8 cellular contexts compared by ENCODE assay signal in genomic region chr17:1830288-1830687, GRCh38. TPM values are rescaled to one million over a fixed set of nuclear protein-coding genes. Genes with fewer than 3 reads are reported as not detected.
A peak's percentile ranks its signal among the peaks of the same experiment; 100 is the strongest.
DNase-seq lines count a peak whose midpoint lies in the region; ATAC-seq and TF ChIP-seq lines count a peak whose summit lies in the region.

No MANE protein-coding gene starts in this region.

- peak; percentile 27 for DNase-seq in ACHN
- no peak for DNase-seq in Peyer's patch
- DNase-seq in chondrocyte (ENCODE audit: low spot score) = no peak
- no peak for DNase-seq in mesothelial cell of epicardium (ENCODE audit: low spot score in 2 of 2, unreplicated experiment in 2 of 2)
- no peak for DNase-seq in upper lobe of right lung
- DNase-seq in HCEC 1CT = no peak

- H3K36me3 ChIP-seq in Peyer's patch = peaks cover 0 to 24% (median 0%) of the 10 kb centered on the region in 3 donors
- H3K36me3 ChIP-seq in upper lobe of right lung = peaks cover 22% of the 10 kb centered on the region

- peaks cover 22% of the 10 kb centered on the region for H3K4me1 Mint-ChIP-seq in chondrocyte (ENCODE audit: low read depth)
- H3K4me1 Mint-ChIP-seq in mesothelial cell of epicardium = peaks cover 23% of the 10 kb centered on the region

- in situ Hi-C loops in ACHN (cut with HindIII; ENCODE audit: low pct_ligation_motif_present, low pct_unique_long_range_greater_than_20kb, low sequenced_read_pairs) = no loop called here

- H3K4me1 ChIP-seq in Peyer's patch (peaks cover 0 to 19% (median 12%) of the 10 kb centered on the region in 4 donors), upper lobe of right lung (peaks cover 15% of the 10 kb centered on the region)

- H3K9me3 ChIP-seq in Peyer's patch (no peaks in the 10 kb centered on the region), upper lobe of right lung (no peaks in the 10 kb centered on the region)

- no peaks in the 10 kb centered on the region for H3K27me3 Mint-ChIP-seq in chondrocyte (ENCODE audit: low read depth)
- H3K27me3 Mint-ChIP-seq in mesothelial cell of epicardium (ENCODE audit: low read depth) = no peaks in the 10 kb centered on the region

- intact Hi-C loops in upper lobe of right lung (cut with DNase I) = no loop called here

- H3K36me3 Mint-ChIP-seq in chondrocyte (ENCODE audit: low read depth) (peaks cover 2% of the 10 kb centered on the region), mesothelial cell of epicardium (peaks cover 9% of the 10 kb centered on the region)

- H3K27ac Mint-ChIP-seq in chondrocyte (ENCODE audit: unreplicated experiment) (peak overlapping the region; percentile 79), mesothelial cell of epicardium (peak overlapping the region; percentile 93)

- H3K4me3 ChIP-seq in GM12875 (ENCODE audit: low read depth, low read length) (peak overlapping the region; percentile 88), Peyer's patch (peak overlapping the region; percentile 75 to 99 (median 88)), upper lobe of right lung (peak overlapping the region; percentile 77)

- H3K27me3 ChIP-seq in Peyer's patch = no peaks in the 10 kb centered on the region
- H3K27me3 ChIP-seq in upper lobe of right lung = no peaks in the 10 kb centered on the region

- TF ChIP-seq POLR2A in Peyer's patch (IDR thresholded peaks at IDR 0.05) = no peak

- H3K9me3 Mint-ChIP-seq in chondrocyte (ENCODE audit: low read depth) = no peaks in the 10 kb centered on the region
- no peaks in the 10 kb centered on the region for H3K9me3 Mint-ChIP-seq in mesothelial cell of epicardium

- H3K27ac ChIP-seq in Peyer's patch (peak overlapping the region; percentile 85 to 95 (median 88)), upper lobe of right lung (peak overlapping the region; percentile 82)

- peak overlapping the region; percentile 84 for H3K4me3 Mint-ChIP-seq in chondrocyte (ENCODE audit: unreplicated experiment)
- H3K4me3 Mint-ChIP-seq in mesothelial cell of epicardium = peak overlapping the region; percentile 86

- TF ChIP-seq CTCF in GM12875 (IDR thresholded peaks at IDR 0.05; ENCODE audit: borderline replicate concordance, insufficient read depth, low read depth, low read length) (no peak), Peyer's patch (IDR thresholded peaks at IDR 0.05) (no peak), chondrocyte (IDR thresholded peaks at IDR 0.05) (no peak), mesothelial cell of epicardium (IDR thresholded peaks at IDR 0.05; ENCODE audit: unreplicated experiment) (no peak), upper lobe of right lung (IDR thresholded peaks at IDR 0.05) (no peak)

- no peak for ATAC-seq in upper lobe of right lung
- no peak for ATAC-seq in GM21737 (IDR thresholded peaks at IDR 0.05; ENCODE audit: unreplicated experiment)

RNA-seq across cellular contexts. Expression of gene RPA1, which starts 0.5 kb away (rescaled TPM):
- total RNA-seq in Peyer's patch (10 to 100 TPM; 17.2 to 32.2 (median 26.0) TPM), chondrocyte (56.6 to 92.6 TPM (median 57.6 TPM) in 3 replicates), mesothelial cell of epicardium (91.2 to 98.0 TPM (median 94.2 TPM) in 3 replicates), upper lobe of right lung (56.7 TPM)

RNA-seq across cellular contexts. Expression of gene SMYD4, which starts 0.6 kb away (rescaled TPM):
- total RNA-seq in Peyer's patch (10 to 100 TPM; 31.2 to 42.1 (median 39.8) TPM), chondrocyte (8.4 to 12.4 TPM (median 10.7 TPM) in 3 replicates), mesothelial cell of epicardium (21.9 to 24.9 TPM (median 24.5 TPM) in 3 replicates), upper lobe of right lung (17.8 TPM)
